ENCODE assay signal across 9 cellular contexts in the genomic region with DNA sequence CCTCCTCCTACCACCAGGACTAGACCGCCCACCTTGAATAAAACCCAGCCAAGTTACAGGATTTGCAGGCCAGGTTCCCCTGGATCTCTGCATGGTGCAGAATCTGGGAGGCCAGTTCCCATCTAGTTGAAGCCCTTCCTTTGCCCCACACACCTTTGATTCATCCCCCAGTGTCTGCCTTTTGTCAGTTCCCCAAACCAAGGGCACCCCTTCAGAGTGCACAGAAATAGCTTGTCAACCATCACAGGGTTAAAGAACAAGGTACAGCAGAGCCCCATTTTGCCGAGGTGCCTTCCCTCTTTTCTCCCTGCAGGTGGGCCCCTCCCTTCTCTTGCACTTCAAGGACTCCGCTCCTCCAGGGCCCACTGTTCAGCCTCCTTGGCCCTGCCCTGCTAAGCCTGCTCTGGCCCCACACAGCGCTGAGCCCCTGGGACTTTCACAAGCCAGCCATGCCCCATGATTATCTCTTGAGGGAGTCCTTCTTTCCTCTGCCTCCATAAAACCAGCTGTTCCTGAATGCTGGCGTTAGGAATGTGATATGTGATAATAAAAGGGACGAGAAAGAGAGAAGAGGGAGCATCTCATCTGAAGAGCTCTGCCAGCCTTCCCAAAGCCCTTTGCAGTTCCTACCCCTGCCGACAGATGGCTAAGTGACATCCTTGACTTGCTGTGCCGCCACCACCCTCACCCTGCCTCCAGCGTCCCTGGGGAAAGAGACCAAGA.
DNase-seq lines count a peak whose midpoint lies in the region; ATAC-seq and TF ChIP-seq lines count a peak whose summit lies in the region.
"Had no signal": no experiment of that assay in that cellular context is flagged by ENCODE, and none has a peak within 500 bp of the region (broad histone marks: within the 10 kb centered on the region; RNA-seq: fewer than 3 reads in every experiment).

No MANE protein-coding gene starts in this region.

- H3K27me3 ChIP-seq in HUES64 (ENCODE audit: insufficient read depth, low read length) (no peaks in the 10 kb centered on the region), right atrium auricular region (no peaks in the 10 kb centered on the region)

- no peaks in the 10 kb centered on the region for H3K36me3 Mint-ChIP-seq in stimulated activated effector memory CD8-positive, alpha-beta T cell treated with anti-CD3 and anti-CD28 coated beads, Interleukin-12 subunit alpha, Interleukin-12 subunit beta, amount 100 ng/mL, for 72 hours
- H3K36me3 Mint-ChIP-seq: IgD-negative memory B cell had no signal

- WGBS in HUES64, result 25% methylated on average over 9 of the region's 9 CpGs

- H3K36me3 ChIP-seq in HUES64 (ENCODE audit: insufficient read depth, low read length), result no peaks in the 10 kb centered on the region
- H3K36me3 ChIP-seq in right atrium auricular region, result no peaks in the 10 kb centered on the region

- DNase-seq in ELR (ENCODE audit: low read depth) (peak; percentile 28), right atrium auricular region (ENCODE audit: low spot score) (no peak), GF-D8 (lab: John Stamatoyannopoulos, UW) (no peak)
- DNase-seq in activated CD8-positive, alpha-beta memory T cell treated with anti-CD3 and anti-CD28 coated beads, Interleukin-2, amount 50 U/mL, for 4 hours, result peak; percentile 41
- DNase-seq in stimulated activated effector memory CD8-positive, alpha-beta T cell treated with anti-CD3 and anti-CD28 coated beads, Interleukin-12 subunit alpha, Interleukin-12 subunit beta, amount 100 ng/mL, for 72 hours (ENCODE audit: low spot score in 2 of 2), result no peak

- peak; percentile 41 to 60 for TF ChIP-seq CTCF in right atrium auricular region (IDR thresholded peaks at IDR 0.05)

- H3K4me3 ChIP-seq in HUES64 (ENCODE audit: low read length), result no peak overlapping the region
- H3K4me3 ChIP-seq in right atrium auricular region, result no peak overlapping the region

- H3K4me1 ChIP-seq in HUES64 (ENCODE audit: insufficient read depth, low read length), result peaks cover 72% of the 10 kb centered on the region
- H3K4me1 ChIP-seq in right atrium auricular region, result no peaks in the 10 kb centered on the region

- H3K9ac ChIP-seq in HUES64 (ENCODE audit: low read depth, low read length), result peak overlapping the region; percentile 30; the same call in 1 of the 2 replicates

- peaks cover 26% of the 10 kb centered on the region for H3K4me1 Mint-ChIP-seq in stimulated activated effector memory CD8-positive, alpha-beta T cell treated with anti-CD3 and anti-CD28 coated beads, Interleukin-12 subunit alpha, Interleukin-12 subunit beta, amount 100 ng/mL, for 72 hours

- H3K9me3 ChIP-seq in HUES64 (ENCODE audit: insufficient read depth, low read depth, low read length), result no peaks in the 10 kb centered on the region
- H3K9me3 ChIP-seq in right atrium auricular region, result no peaks in the 10 kb centered on the region

- no peak overlapping the region for H3K4me3 Mint-ChIP-seq in stimulated activated effector memory CD8-positive, alpha-beta T cell treated with anti-CD3 and anti-CD28 coated beads, Interleukin-12 subunit alpha, Interleukin-12 subunit beta, amount 100 ng/mL, for 72 hours
- H3K4me3 Mint-ChIP-seq: IgD-negative memory B cell had no signal

- ATAC-seq in stimulated activated effector memory CD8-positive, alpha-beta T cell treated with anti-CD3 and anti-CD28 coated beads, Interleukin-12 subunit alpha, Interleukin-12 subunit beta, amount 100 ng/mL, for 72 hours, result peak; percentile 50
- no peak for ATAC-seq in HG03196 (IDR thresholded peaks at IDR 0.05; ENCODE audit: unreplicated experiment)
- no peak for ATAC-seq in GM18517 (IDR thresholded peaks at IDR 0.05; ENCODE audit: unreplicated experiment)

- peak overlapping the region; percentile 78 for H3K27ac ChIP-seq in HUES64 (ENCODE audit: low read depth, low read length)
- no peak overlapping the region for H3K27ac ChIP-seq in right atrium auricular region

- no peaks in the 10 kb centered on the region for H3K9me3 Mint-ChIP-seq in stimulated activated effector memory CD8-positive, alpha-beta T cell treated with anti-CD3 and anti-CD28 coated beads, Interleukin-12 subunit alpha, Interleukin-12 subunit beta, amount 100 ng/mL, for 72 hours
- H3K9me3 Mint-ChIP-seq: IgD-negative memory B cell had no signal

- peak overlapping the region; percentile 49 for H3K27ac Mint-ChIP-seq in stimulated activated effector memory CD8-positive, alpha-beta T cell treated with anti-CD3 and anti-CD28 coated beads, Interleukin-12 subunit alpha, Interleukin-12 subunit beta, amount 100 ng/mL, for 72 hours
- H3K27ac Mint-ChIP-seq: IgD-negative memory B cell had no signal

Comparison
In these comparisons a context has a peak if more than half of its experiments do, and no peak if none do; other contexts are left out.
1. DNase-seq: peak in ELR (single experiment) and activated CD8-positive, alpha-beta memory T cell treated with anti-CD3 and anti-CD28 coated beads, Interleukin-2, amount 50 U/mL, for 4 hours (single experiment); none in right atrium auricular region (single experiment), stimulated activated effector memory CD8-positive, alpha-beta T cell treated with anti-CD3 and anti-CD28 coated beads, Interleukin-12 subunit alpha, Interleukin-12 subunit beta, amount 100 ng/mL, for 72 hours (0 of 2) and GF-D8 (single experiment).